ENCODE assay signal across 18 cellular contexts in the genomic region with DNA sequence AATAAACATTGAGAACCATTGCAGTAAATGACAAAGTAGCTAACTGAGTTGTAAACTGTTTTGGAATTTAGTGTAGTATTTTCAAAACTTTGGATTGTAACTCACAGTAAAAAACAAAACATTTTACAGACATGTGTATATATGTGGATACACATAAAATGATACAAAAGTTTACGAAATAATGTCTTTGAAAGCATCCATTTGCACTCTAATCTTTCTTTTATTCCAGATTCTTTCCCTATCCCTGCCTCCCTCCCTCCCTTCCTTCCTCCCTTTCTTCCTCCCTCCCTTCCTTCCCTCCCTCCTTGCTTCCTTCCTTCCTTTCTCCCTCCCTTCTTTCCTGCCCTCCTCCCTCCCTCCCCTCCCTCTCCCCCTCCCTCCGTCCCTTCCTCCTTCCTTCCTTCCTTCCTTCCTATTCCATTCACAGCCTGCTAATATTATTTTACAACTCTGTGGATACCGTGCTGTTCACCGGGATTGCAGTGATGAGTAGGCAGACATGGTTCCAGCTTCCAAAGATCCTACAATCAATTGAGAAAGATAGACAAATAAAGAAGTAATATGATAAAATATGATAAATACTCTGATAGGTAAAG.
"Had no signal": no experiment of that assay in that cellular context is flagged by ENCODE, and none has a peak within 500 bp of the region (broad histone marks: within the 10 kb centered on the region; RNA-seq: fewer than 3 reads in every experiment).

No MANE protein-coding gene starts in this region.

- H3K27me3 Mint-ChIP-seq: activated naive CD8-positive, alpha-beta T cell treated with anti-CD3 and anti-CD28 coated beads for 36 hours; effector memory CD8-positive, alpha-beta T cell; naive B cell had no signal

- H3K27me3 ChIP-seq: foreskin keratinocyte, hepatocyte, tibial artery had no signal

- DNase-seq: activated CD4-positive, alpha-beta T cell treated with anti-CD3 and anti-CD28 coated beads, Interleukin-2, amount 50 U/mL, for 1 hour; activated CD8-positive, alpha-beta memory T cell treated with anti-CD3 and anti-CD28 coated beads for 24 hours; activated CD8-positive, alpha-beta memory T cell treated with anti-CD3 and anti-CD28 coated beads, Interleukin-2, amount 50 U/mL, for 48 hours; activated naive CD8-positive, alpha-beta T cell treated with anti-CD3 and anti-CD28 coated beads for 36 hours; amygdala; effector memory CD8-positive, alpha-beta T cell; foreskin keratinocyte; mesenchymal stem cell; mucosa of descending colon; naive B cell; psoas muscle; right cardiac atrium; stimulated activated naive CD8-positive, alpha-beta T cell treated with anti-CD3 and anti-CD28 coated beads, Interleukin-15, Interleukin-2, amounts not matched to agents 100 U/mL and 50 U/mL, for 24 hours; substantia nigra; tibial artery had no signal

- ATAC-seq: activated CD4-positive, CD25-positive, alpha-beta regulatory T cell treated with anti-CD3 and anti-CD28 coated beads, Interleukin-2, amount 50 U/mL, for 24 hours; effector memory CD8-positive, alpha-beta T cell; foreskin keratinocyte; mucosa of descending colon; psoas muscle; right cardiac atrium; stimulated activated naive CD8-positive, alpha-beta T cell treated with anti-CD3 and anti-CD28 coated beads, Interleukin-15, Interleukin-2, amounts not matched to agents 100 U/mL and 50 U/mL, for 24 hours had no signal

- H3K4me3 ChIP-seq: hepatocyte, mucosa of descending colon, psoas muscle, skin epidermis, tibial artery had no signal

- H3K27ac Mint-ChIP-seq: activated naive CD8-positive, alpha-beta T cell treated with anti-CD3 and anti-CD28 coated beads for 36 hours had no signal

- H3K4me2 ChIP-seq: hepatocyte had no signal

- H3K4me3 Mint-ChIP-seq: effector memory CD8-positive, alpha-beta T cell had no signal

- H3K9me3 Mint-ChIP-seq: activated naive CD8-positive, alpha-beta T cell treated with anti-CD3 and anti-CD28 coated beads for 36 hours; effector memory CD8-positive, alpha-beta T cell; naive B cell had no signal

- H3K27ac ChIP-seq: foreskin keratinocyte, hepatocyte, psoas muscle, skin epidermis, tibial artery had no signal

- H2AFZ ChIP-seq: hepatocyte had no signal

- H3K9me3 ChIP-seq: mucosa of descending colon, psoas muscle, tibial artery had no signal
